In the genomic region with DNA sequence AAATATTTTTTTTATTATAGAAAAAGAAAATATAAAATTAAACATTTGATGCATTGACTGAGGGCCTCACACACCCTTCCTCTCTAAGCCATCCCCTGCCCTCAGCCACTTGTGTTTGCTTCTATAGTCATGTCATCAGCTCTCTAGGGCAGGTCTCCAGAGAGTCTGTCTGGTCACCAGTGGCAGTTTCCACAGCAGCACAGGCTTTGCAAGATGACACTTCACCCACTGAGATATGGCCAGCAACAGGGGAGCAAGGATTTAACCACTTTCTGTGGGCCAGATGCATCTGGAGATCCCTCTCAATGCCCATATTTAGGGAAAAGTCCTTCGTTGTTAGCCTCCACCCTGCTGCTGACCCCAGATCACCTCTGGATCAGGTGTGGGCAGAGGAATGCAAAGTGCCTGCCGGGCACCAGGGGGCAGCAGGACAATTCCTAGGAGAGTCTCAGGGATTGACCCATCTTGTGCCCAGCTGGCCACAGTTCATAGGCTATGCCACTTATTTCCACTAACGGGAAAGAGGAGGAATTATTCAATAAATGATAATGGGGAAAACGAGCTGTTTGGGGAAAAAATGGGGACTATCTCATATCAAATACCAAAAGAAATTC, we compare ENCODE assay signal across 2 cellular contexts.
A peak's percentile ranks its signal among the peaks of the same experiment; 100 is the strongest.
TF ChIP-seq lines count a peak whose summit lies in the region.

No MANE protein-coding gene starts in this region.

TF ChIP-seq in GM12878, 131 proteins besides CTCF, POLR2A, EP300 and RAD21:
- no peak for TF ChIP-seq TCF3 (IDR thresholded peaks at IDR 0.05; ENCODE audit: borderline replicate concordance, insufficient read depth, low read depth, low read length)
- no peak for TF ChIP-seq EZH2 (IDR thresholded peaks at IDR 0.05; ENCODE audit: borderline replicate concordance, control insufficient read depth, low read depth, low read length)
- TF ChIP-seq SREBF1 (IDR thresholded peaks at IDR 0.05; ENCODE audit: low read length), result no peak
- peak; percentile 22 to 35; a peak in 2 of 4 replicates for TF ChIP-seq IKZF2 (IDR thresholded peaks at IDR 0.05)
- TF ChIP-seq EED (IDR thresholded peaks at IDR 0.05; ENCODE audit: low read depth), result no peak
- TF ChIP-seq NFIC (IDR thresholded peaks at IDR 0.05; ENCODE audit: low read depth, low read length), result no peak
- peak; percentile 59 for TF ChIP-seq IKZF1 (conservative IDR thresholded peaks at IDR 0.05)
- peak; percentile 37; the same call in 1 of the 2 replicates for TF ChIP-seq SMC3 (IDR thresholded peaks at IDR 0.05; ENCODE audit: borderline replicate concordance, low read length)
- TF ChIP-seq, protein P1, sequence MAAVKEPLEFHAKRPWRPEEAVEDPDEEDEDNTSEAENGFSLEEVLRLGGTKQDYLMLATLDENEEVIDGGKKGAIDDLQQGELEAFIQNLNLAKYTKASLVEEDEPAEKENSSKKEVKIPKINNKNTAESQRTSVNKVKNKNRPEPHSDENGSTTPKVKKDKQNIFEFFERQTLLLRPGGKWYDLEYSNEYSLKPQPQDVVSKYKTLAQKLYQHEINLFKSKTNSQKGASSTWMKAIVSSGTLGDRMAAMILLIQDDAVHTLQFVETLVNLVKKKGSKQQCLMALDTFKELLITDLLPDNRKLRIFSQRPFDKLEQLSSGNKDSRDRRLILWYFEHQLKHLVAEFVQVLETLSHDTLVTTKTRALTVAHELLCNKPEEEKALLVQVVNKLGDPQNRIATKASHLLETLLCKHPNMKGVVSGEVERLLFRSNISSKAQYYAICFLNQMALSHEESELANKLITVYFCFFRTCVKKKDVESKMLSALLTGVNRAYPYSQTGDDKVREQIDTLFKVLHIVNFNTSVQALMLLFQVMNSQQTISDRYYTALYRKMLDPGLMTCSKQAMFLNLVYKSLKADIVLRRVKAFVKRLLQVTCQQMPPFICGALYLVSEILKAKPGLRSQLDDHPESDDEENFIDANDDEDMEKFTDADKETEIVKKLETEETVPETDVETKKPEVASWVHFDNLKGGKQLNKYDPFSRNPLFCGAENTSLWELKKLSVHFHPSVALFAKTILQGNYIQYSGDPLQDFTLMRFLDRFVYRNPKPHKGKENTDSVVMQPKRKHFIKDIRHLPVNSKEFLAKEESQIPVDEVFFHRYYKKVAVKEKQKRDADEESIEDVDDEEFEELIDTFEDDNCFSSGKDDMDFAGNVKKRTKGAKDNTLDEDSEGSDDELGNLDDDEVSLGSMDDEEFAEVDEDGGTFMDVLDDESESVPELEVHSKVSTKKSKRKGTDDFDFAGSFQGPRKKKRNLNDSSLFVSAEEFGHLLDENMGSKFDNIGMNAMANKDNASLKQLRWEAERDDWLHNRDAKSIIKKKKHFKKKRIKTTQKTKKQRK (IDR thresholded peaks at IDR 0.05; ENCODE audit: low read depth, low read length), result no peak
- TF ChIP-seq CHD1 (IDR thresholded peaks at IDR 0.05; ENCODE audit: low read depth, low read length), result no peak
- TF ChIP-seq, protein P2, sequence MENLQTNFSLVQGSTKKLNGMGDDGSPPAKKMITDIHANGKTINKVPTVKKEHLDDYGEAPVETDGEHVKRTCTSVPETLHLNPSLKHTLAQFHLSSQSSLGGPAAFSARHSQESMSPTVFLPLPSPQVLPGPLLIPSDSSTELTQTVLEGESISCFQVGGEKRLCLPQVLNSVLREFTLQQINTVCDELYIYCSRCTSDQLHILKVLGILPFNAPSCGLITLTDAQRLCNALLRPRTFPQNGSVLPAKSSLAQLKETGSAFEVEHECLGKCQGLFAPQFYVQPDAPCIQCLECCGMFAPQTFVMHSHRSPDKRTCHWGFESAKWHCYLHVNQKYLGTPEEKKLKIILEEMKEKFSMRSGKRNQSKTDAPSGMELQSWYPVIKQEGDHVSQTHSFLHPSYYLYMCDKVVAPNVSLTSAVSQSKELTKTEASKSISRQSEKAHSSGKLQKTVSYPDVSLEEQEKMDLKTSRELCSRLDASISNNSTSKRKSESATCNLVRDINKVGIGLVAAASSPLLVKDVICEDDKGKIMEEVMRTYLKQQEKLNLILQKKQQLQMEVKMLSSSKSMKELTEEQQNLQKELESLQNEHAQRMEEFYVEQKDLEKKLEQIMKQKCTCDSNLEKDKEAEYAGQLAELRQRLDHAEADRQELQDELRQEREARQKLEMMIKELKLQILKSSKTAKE (IDR thresholded peaks at IDR 0.05; ENCODE audit: low read depth, poor library complexity, severe bottlenecking), result no peak
- no peak for TF ChIP-seq E2F4 (IDR thresholded peaks at IDR 0.05; ENCODE audit: low read depth, low read length)
- TF ChIP-seq ZNF622 (IDR thresholded peaks at IDR 0.05), result no peak
- TF ChIP-seq ETV6 (conservative IDR thresholded peaks at IDR 0.05 in 1 of 2, IDR thresholded peaks at IDR 0.05 in 1 of 2; ENCODE audit: borderline replicate concordance in 1 of 2, low read depth in 1 of 2), result no peak
- TF ChIP-seq ZNF384 (IDR thresholded peaks at IDR 0.05; ENCODE audit: borderline replicate concordance, low read depth, low read length), result no peak
- no peak for TF ChIP-seq POLR2AphosphoS2 (IDR thresholded peaks at IDR 0.05; ENCODE audit: low read depth, low read length)
- TF ChIP-seq NR2F1 (conservative IDR thresholded peaks at IDR 0.05), result peak; percentile 83
TF ChIP-seq in GM12878: peak in this region for 4.

TF ChIP-seq in HepG2, 621 proteins besides CTCF, POLR2A, EP300 and RAD21 (continues in another document):
- TF ChIP-seq PITX1 (CRISPR knock-in tag; IDR thresholded peaks at IDR 0.05) (peak; percentile 23; the same call in 1 of the 2 replicates), ZNF234 (CRISPR knock-in tag; conservative IDR thresholded peaks at IDR 0.05) (no peak), XRCC5 (optimal IDR thresholded peaks at IDR 0.05; ENCODE audit: low read length) (peak; percentile 59), RXRA (CRISPR knock-in tag; IDR thresholded peaks at IDR 0.05) (peak; percentile 95), HNF4A (CRISPR knock-in tag; IDR thresholded peaks at IDR 0.05) (0 out of 2 replicates have a peak, but pooled peaks have one; percentile 5), ADNP (CRISPR knock-in tag; IDR thresholded peaks at IDR 0.05) (no peak), MXD4 (CRISPR knock-in tag; IDR thresholded peaks at IDR 0.05) (no peak), ZNF224 (CRISPR knock-in tag; IDR thresholded peaks at IDR 0.05) (no peak), SMC3 (IDR thresholded peaks at IDR 0.05; ENCODE audit: low read length) (peak; percentile 76; the same call in 1 of the 2 replicates), SALL1 (CRISPR knock-in tag; IDR thresholded peaks at IDR 0.05) (peak; percentile 37; the same call in 1 of the 2 replicates), GABPB1 (CRISPR knock-in tag; IDR thresholded peaks at IDR 0.05) (no peak), FOXC1 (CRISPR knock-in tag; IDR thresholded peaks at IDR 0.05; ENCODE audit: borderline replicate concordance) (no peak), SAP130 (CRISPR knock-in tag; IDR thresholded peaks at IDR 0.05; ENCODE audit: low read depth) (0 out of 2 replicates have a peak, but pooled peaks have one; percentile 32), ZNF883 (CRISPR knock-in tag; IDR thresholded peaks at IDR 0.05; ENCODE audit: not compliant biosample characterization) (peak; percentile 55), MIXL1 (CRISPR knock-in tag; IDR thresholded peaks at IDR 0.05) (no peak), ZNF816 (CRISPR knock-in tag; IDR thresholded peaks at IDR 0.05; ENCODE audit: borderline replicate concordance) (no peak), STAG1 (CRISPR knock-in tag; IDR thresholded peaks at IDR 0.05) (peak; percentile 82), E2F5 (CRISPR knock-in tag; conservative IDR thresholded peaks at IDR 0.05) (no peak), NCOA1 (CRISPR knock-in tag; IDR thresholded peaks at IDR 0.05) (no peak), TBP (CRISPR knock-in tag; IDR thresholded peaks at IDR 0.05) (no peak), ZNF382 (CRISPR knock-in tag; IDR thresholded peaks at IDR 0.05; ENCODE audit: borderline replicate concordance) (no peak), GATAD2A (CRISPR knock-in tag; IDR thresholded peaks at IDR 0.05) (0 out of 2 replicates have a peak, but pooled peaks have one; percentile 38), NR2F6 (IDR thresholded peaks at IDR 0.05) (no peak; the same call in 1 of the 2 replicates), NR2F6 (CRISPR knock-in tag; IDR thresholded peaks at IDR 0.05) (peak; percentile 52), TEAD3 (CRISPR knock-in tag; optimal IDR thresholded peaks at IDR 0.05; ENCODE audit: borderline replicate concordance) (peak; percentile 82), THAP11 (CRISPR knock-in tag; IDR thresholded peaks at IDR 0.05) (0 out of 2 replicates have a peak, but pooled peaks have one; percentile 14)
- TF ChIP-seq, protein P3, sequence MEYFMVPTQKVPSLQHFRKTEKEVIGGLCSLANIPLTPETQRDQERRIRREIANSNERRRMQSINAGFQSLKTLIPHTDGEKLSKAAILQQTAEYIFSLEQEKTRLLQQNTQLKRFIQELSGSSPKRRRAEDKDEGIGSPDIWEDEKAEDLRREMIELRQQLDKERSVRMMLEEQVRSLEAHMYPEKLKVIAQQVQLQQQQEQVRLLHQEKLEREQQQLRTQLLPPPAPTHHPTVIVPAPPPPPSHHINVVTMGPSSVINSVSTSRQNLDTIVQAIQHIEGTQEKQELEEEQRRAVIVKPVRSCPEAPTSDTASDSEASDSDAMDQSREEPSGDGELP (IDR thresholded peaks at IDR 0.05; ENCODE audit: borderline replicate concordance, low read depth), result peak; percentile 78; the same call in 1 of the 2 replicates
- TF ChIP-seq, protein P4, sequence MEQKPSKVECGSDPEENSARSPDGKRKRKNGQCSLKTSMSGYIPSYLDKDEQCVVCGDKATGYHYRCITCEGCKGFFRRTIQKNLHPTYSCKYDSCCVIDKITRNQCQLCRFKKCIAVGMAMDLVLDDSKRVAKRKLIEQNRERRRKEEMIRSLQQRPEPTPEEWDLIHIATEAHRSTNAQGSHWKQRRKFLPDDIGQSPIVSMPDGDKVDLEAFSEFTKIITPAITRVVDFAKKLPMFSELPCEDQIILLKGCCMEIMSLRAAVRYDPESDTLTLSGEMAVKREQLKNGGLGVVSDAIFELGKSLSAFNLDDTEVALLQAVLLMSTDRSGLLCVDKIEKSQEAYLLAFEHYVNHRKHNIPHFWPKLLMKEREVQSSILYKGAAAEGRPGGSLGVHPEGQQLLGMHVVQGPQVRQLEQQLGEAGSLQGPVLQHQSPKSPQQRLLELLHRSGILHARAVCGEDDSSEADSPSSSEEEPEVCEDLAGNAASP (CRISPR knock-in tag; IDR thresholded peaks at IDR 0.05; ENCODE audit: borderline replicate concordance), result peak; percentile 98
- TF ChIP-seq, protein P5, sequence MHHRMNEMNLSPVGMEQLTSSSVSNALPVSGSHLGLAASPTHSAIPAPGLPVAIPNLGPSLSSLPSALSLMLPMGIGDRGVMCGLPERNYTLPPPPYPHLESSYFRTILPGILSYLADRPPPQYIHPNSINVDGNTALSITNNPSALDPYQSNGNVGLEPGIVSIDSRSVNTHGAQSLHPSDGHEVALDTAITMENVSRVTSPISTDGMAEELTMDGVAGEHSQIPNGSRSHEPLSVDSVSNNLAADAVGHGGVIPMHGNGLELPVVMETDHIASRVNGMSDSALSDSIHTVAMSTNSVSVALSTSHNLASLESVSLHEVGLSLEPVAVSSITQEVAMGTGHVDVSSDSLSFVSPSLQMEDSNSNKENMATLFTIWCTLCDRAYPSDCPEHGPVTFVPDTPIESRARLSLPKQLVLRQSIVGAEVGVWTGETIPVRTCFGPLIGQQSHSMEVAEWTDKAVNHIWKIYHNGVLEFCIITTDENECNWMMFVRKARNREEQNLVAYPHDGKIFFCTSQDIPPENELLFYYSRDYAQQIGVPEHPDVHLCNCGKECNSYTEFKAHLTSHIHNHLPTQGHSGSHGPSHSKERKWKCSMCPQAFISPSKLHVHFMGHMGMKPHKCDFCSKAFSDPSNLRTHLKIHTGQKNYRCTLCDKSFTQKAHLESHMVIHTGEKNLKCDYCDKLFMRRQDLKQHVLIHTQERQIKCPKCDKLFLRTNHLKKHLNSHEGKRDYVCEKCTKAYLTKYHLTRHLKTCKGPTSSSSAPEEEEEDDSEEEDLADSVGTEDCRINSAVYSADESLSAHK (CRISPR knock-in tag; IDR thresholded peaks at IDR 0.05; ENCODE audit: borderline replicate concordance), result no peak
- TF ChIP-seq, protein P6, sequence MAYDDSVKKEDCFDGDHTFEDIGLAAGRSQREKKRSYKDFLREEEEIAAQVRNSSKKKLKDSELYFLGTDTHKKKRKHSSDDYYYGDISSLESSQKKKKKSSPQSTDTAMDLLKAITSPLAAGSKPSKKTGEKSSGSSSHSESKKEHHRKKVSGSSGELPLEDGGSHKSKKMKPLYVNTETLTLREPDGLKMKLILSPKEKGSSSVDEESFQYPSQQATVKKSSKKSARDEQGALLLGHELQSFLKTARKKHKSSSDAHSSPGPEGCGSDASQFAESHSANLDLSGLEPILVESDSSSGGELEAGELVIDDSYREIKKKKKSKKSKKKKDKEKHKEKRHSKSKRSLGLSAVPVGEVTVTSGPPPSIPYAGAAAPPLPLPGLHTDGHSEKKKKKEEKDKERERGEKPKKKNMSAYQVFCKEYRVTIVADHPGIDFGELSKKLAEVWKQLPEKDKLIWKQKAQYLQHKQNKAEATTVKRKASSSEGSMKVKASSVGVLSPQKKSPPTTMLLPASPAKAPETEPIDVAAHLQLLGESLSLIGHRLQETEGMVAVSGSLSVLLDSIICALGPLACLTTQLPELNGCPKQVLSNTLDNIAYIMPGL (CRISPR knock-in tag; IDR thresholded peaks at IDR 0.05; ENCODE audit: borderline replicate concordance in 1 of 2, low read depth in 1 of 2), result 0 out of 4 replicates have a peak, but pooled peaks of 1 of the 2 experiments have one; percentile 38
- TF ChIP-seq, protein P7, sequence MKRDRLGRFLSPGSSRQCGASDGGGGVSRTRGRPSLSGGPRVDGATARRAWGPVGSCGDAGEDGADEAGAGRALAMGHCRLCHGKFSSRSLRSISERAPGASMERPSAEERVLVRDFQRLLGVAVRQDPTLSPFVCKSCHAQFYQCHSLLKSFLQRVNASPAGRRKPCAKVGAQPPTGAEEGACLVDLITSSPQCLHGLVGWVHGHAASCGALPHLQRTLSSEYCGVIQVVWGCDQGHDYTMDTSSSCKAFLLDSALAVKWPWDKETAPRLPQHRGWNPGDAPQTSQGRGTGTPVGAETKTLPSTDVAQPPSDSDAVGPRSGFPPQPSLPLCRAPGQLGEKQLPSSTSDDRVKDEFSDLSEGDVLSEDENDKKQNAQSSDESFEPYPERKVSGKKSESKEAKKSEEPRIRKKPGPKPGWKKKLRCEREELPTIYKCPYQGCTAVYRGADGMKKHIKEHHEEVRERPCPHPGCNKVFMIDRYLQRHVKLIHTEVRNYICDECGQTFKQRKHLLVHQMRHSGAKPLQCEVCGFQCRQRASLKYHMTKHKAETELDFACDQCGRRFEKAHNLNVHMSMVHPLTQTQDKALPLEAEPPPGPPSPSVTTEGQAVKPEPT (CRISPR knock-in tag; IDR thresholded peaks at IDR 0.05; ENCODE audit: low read depth), result no peak
- TF ChIP-seq, protein P8, sequence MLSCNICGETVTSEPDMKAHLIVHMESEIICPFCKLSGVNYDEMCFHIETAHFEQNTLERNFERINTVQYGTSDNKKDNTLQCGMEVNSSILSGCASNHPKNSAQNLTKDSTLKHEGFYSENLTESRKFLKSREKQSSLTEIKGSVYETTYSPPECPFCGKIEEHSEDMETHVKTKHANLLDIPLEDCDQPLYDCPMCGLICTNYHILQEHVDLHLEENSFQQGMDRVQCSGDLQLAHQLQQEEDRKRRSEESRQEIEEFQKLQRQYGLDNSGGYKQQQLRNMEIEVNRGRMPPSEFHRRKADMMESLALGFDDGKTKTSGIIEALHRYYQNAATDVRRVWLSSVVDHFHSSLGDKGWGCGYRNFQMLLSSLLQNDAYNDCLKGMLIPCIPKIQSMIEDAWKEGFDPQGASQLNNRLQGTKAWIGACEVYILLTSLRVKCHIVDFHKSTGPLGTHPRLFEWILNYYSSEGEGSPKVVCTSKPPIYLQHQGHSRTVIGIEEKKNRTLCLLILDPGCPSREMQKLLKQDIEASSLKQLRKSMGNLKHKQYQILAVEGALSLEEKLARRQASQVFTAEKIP (CRISPR knock-in tag; IDR thresholded peaks at IDR 0.05; ENCODE audit: borderline replicate concordance), result no peak
